In the genomic region with DNA sequence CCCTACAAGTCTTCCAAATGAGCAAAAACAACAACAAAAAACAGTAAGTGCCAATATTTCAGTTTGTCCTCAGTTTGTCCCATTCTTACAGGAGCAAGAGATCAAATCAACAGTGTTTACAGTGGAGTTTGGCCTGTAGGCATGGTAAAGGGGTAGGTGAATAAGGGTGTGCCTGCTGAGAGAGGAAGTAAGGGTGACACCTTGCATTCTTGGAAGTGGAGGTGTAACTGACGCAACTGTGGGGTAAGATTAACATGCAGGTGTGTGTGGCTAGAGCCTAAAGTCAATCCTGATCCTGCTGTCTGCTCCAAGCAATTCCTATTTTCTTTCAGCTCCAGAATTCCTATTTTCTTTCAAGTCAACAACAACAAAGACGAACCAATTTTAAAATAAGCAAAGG, we compare ENCODE assay signal across 20 cellular contexts. TPM values are rescaled to one million over a fixed set of nuclear protein-coding genes. Genes with fewer than 3 reads are reported as not detected.
A peak's percentile ranks its signal among the peaks of the same experiment; 100 is the strongest.
DNase-seq lines count a peak whose midpoint lies in the region; ATAC-seq, FAIRE-seq and TF ChIP-seq lines count a peak whose summit lies in the region.
"Had no signal": no experiment of that assay in that cellular context is flagged by ENCODE, and none has a peak within 500 bp of the region (broad histone marks: within the 10 kb centered on the region; RNA-seq: fewer than 3 reads in every experiment).

No MANE protein-coding gene starts in this region.

- intact Hi-C loops in left colon (cut with DNase I, micrococcal nuclease), result no loop called here

- no peaks in the 10 kb centered on the region for H3K27me3 ChIP-seq in tibial nerve

- no peaks in the 10 kb centered on the region for H3K9me3 Mint-ChIP-seq in stimulated activated naive CD8-positive, alpha-beta T cell treated with anti-CD3 and anti-CD28 coated beads, Interleukin-15, amount 100 ng/mL, for 72 hours
- no peaks in the 10 kb centered on the region for H3K9me3 Mint-ChIP-seq in activated naive CD8-positive, alpha-beta T cell treated with anti-CD3 and anti-CD28 coated beads, Interleukin-2, amount 10 ng/mL, durations not matched to agents 7 days and 5 days
- H3K9me3 Mint-ChIP-seq: immature natural killer cell had no signal

- H3K4me3 Mint-ChIP-seq in stimulated activated naive CD8-positive, alpha-beta T cell treated with anti-CD3 and anti-CD28 coated beads, Interleukin-15, amount 100 ng/mL, for 72 hours, result peak overlapping the region in 1 of 2 donors; percentile 21
- peak overlapping the region; percentile 51 for H3K4me3 Mint-ChIP-seq in activated naive CD8-positive, alpha-beta T cell treated with anti-CD3 and anti-CD28 coated beads, Interleukin-2, amount 10 ng/mL, durations not matched to agents 7 days and 5 days
- H3K4me3 Mint-ChIP-seq: immature natural killer cell had no signal

- no peak for FAIRE-seq in GM12891 (lab: Jason Lieb, UNC)
- FAIRE-seq: frontal cortex, RCC 7860 had no signal

- peak overlapping the region; percentile 8 to 55 for H3K27ac Mint-ChIP-seq in stimulated activated naive CD8-positive, alpha-beta T cell treated with anti-CD3 and anti-CD28 coated beads, Interleukin-15, amount 100 ng/mL, for 72 hours
- H3K27ac Mint-ChIP-seq in activated naive CD8-positive, alpha-beta T cell treated with anti-CD3 and anti-CD28 coated beads, Interleukin-2, amount 10 ng/mL, durations not matched to agents 7 days and 5 days, result peak overlapping the region; percentile 69

- peaks cover 36% of the 10 kb centered on the region for H3K36me3 Mint-ChIP-seq in activated naive CD8-positive, alpha-beta T cell treated with anti-CD3 and anti-CD28 coated beads, Interleukin-2, amount 10 ng/mL, durations not matched to agents 7 days and 5 days

- H3K4me1 ChIP-seq in tibial nerve, result peaks cover 0 to 43% (median 9%) of the 10 kb centered on the region in 4 donors

- POLR2A ChIA-PET in activated naive CD8-positive, alpha-beta T cell treated with anti-CD3 and anti-CD28 coated beads, Interleukin-2, amount 10 ng/mL, durations not matched to agents 7 days and 5 days (lab: Charles Lee), result no interaction called here

- peaks cover 0 to 5% (median 0%) of the 10 kb centered on the region in 3 donors for H3K36me3 ChIP-seq in tibial nerve

- H3K27ac ChIP-seq in tibial nerve, result no peak overlapping the region
- H3K27ac ChIP-seq: GM23248, parathyroid adenoma had no signal

- no peak for TF ChIP-seq EP300 in tibial nerve (IDR thresholded peaks at IDR 0.05)

- peak; percentile 86 for ATAC-seq in stimulated activated naive CD8-positive, alpha-beta T cell treated with anti-CD3 and anti-CD28 coated beads, Interleukin-15, amount 100 ng/mL, for 72 hours
- no peak for ATAC-seq in stimulated activated naive CD8-positive, alpha-beta T cell treated with anti-CD3 and anti-CD28 coated beads, Interleukin-15, Interleukin-2, amounts not matched to agents 100 U/mL and 50 U/mL, for 24 hours
- ATAC-seq in activated naive CD8-positive, alpha-beta T cell treated with anti-CD3 and anti-CD28 coated beads, Interleukin-2, amount 10 ng/mL, durations not matched to agents 7 days and 5 days (ENCODE audit: low read depth), result peak; percentile 76
- ATAC-seq in left colon, result peak; percentile 82

- DNase-seq in stimulated activated naive CD8-positive, alpha-beta T cell treated with anti-CD3 and anti-CD28 coated beads, Interleukin-15, amount 100 ng/mL, for 72 hours, result no peak
- no peak for DNase-seq in stimulated activated naive CD8-positive, alpha-beta T cell treated with anti-CD3 and anti-CD28 coated beads, Interleukin-15, Interleukin-2, amounts not matched to agents 100 U/mL and 50 U/mL, for 24 hours
- DNase-seq in activated naive CD8-positive, alpha-beta T cell treated with anti-CD3 and anti-CD28 coated beads, Interleukin-2, amount 10 ng/mL, durations not matched to agents 7 days and 5 days, result no peak
- peak in 1 of 2 donors; percentile 57 for DNase-seq in left colon
- no peak for DNase-seq in germinal center (ENCODE audit: low spot score)
- no peak for DNase-seq in tibial nerve (ENCODE audit: low spot score in 2 of 2)
- DNase-seq in GM12891 (ENCODE audit: insufficient read length, low spot score), result no peak
- no peak for DNase-seq in NCI-H774 (lab: John Stamatoyannopoulos, UW)
- DNase-seq: activated CD4-positive, CD25-positive, alpha-beta regulatory T cell treated with anti-CD3 and anti-CD28 coated beads, Interleukin-2, amount 50 U/mL, for 72 hours; activated effector memory CD4-positive, alpha-beta T cell treated with Interleukin-2 at 50 U/mL for 16 hours; DMS 273 treated with DMSO at 0.1 percent for 48 hours; effector memory CD4-positive, alpha-beta T cell; GM23248; immature natural killer cell; KG1; NCI-H1436 treated with DMSO at 0.1 percent for 48 hours; NCI-H524 treated with DMSO at 0.1 percent for 48 hours had no signal

- TF ChIP-seq POLR2A in tibial nerve (IDR thresholded peaks at IDR 0.05) (no peak), GM12891 (IDR thresholded peaks at IDR 0.05; ENCODE audit: low read depth, low read length) (no peak)

- TF ChIP-seq CTCF in tibial nerve (IDR thresholded peaks at IDR 0.05), result no peak

- 93 to 99% methylated on average over 2 of the region's 2 CpGs for WGBS in tibial nerve, 2 donors

- H3K4me1 Mint-ChIP-seq in stimulated activated naive CD8-positive, alpha-beta T cell treated with anti-CD3 and anti-CD28 coated beads, Interleukin-15, amount 100 ng/mL, for 72 hours, result peaks cover 36% of the 10 kb centered on the region
- peaks cover 34% of the 10 kb centered on the region for H3K4me1 Mint-ChIP-seq in activated naive CD8-positive, alpha-beta T cell treated with anti-CD3 and anti-CD28 coated beads, Interleukin-2, amount 10 ng/mL, durations not matched to agents 7 days and 5 days

- H3K27me3 Mint-ChIP-seq in stimulated activated naive CD8-positive, alpha-beta T cell treated with anti-CD3 and anti-CD28 coated beads, Interleukin-15, amount 100 ng/mL, for 72 hours, result no peaks in the 10 kb centered on the region
- no peaks in the 10 kb centered on the region for H3K27me3 Mint-ChIP-seq in activated naive CD8-positive, alpha-beta T cell treated with anti-CD3 and anti-CD28 coated beads, Interleukin-2, amount 10 ng/mL, durations not matched to agents 7 days and 5 days

- no peaks in the 10 kb centered on the region for H3K9me3 ChIP-seq in tibial nerve

- no peak overlapping the region for H3K4me3 ChIP-seq in tibial nerve
- H3K4me3 ChIP-seq: GM23248 had no signal

TF ChIP-seq in GM12891, 5 proteins besides CTCF, POLR2A, EP300 and RAD21:
- TF ChIP-seq POU2F2 (IDR thresholded peaks at IDR 0.05; ENCODE audit: low read depth, low read length) (no peak), TAF1 (IDR thresholded peaks at IDR 0.05; ENCODE audit: low read depth, low read length) (no peak), POLR2AphosphoS5 (IDR thresholded peaks at IDR 0.05; ENCODE audit: low read depth, low read length) (no peak), PAX5 (IDR thresholded peaks at IDR 0.05; ENCODE audit: insufficient read depth, low read length, severe bottlenecking) (no peak), SPI1 (IDR thresholded peaks at IDR 0.05; ENCODE audit: low read depth, low read length) (no peak)

RNA-seq across cellular contexts. Expression of gene PFDN1, which starts 43.4 kb away (rescaled TPM):
- total RNA-seq in activated naive CD8-positive, alpha-beta T cell treated with anti-CD3 and anti-CD28 coated beads, Interleukin-2, amount 10 ng/mL, durations not matched to agents 7 days and 5 days, result 10 to 100 TPM; 47.7 to 48.3 TPM
- total RNA-seq in left colon, result 10 to 100 TPM; 37.2 TPM
- 100 to 1,000 TPM in 3 of 4 donors, 10 to 100 TPM in 1; 98.2 to 146 (median 109) TPM for total RNA-seq in tibial nerve
- polyA plus RNA-seq in GM12891 (2012; ENCODE audit: low read depth, missing spikeins), result 129 TPM
